In genomic region chr6:142458857-142459256, GRCh38 we compare ENCODE assay signal across 1 cellular context.
TF ChIP-seq lines count a peak whose summit lies in the region.

No MANE protein-coding gene starts in this region.

TF ChIP-seq in GM23338, 12 proteins besides CTCF, POLR2A, EP300 and RAD21 (continued from another document):
- no peak for TF ChIP-seq REST (IDR thresholded peaks at IDR 0.05; ENCODE audit: unreplicated experiment)
